In the genomic region with DNA sequence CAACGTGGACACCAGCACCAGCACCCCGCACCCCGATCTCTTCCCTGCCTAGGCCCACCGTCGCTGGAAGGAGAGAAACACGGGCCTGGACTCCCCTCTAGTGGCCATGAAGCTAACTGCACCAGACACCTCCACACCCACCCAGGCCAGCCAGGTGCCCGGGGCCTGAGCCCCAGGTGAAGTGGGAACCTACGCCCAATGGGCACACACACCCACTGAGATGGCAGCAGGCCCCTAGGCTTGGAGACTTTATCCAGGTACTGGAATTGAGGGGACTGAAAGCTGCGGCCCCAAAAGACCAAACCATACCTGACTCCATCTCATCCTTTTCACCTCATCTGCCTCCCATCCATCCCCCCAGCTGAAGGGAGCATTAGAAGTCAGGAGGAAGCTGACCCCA, we compare ENCODE assay signal across 8 cellular contexts.
DNase-seq lines count a peak whose midpoint lies in the region; ATAC-seq and TF ChIP-seq lines count a peak whose summit lies in the region.

No MANE protein-coding gene starts in this region.

- no peaks in the 10 kb centered on the region for H3K4me1 ChIP-seq in gastrocnemius medialis

- TF ChIP-seq CTCF in gastrocnemius medialis (IDR thresholded peaks at IDR 0.05 in 4 of 5, conservative IDR thresholded peaks at IDR 0.05 in 1 of 5) = peak; percentile 59 to 81 (median 73)

- in situ Hi-C loops in gastrocnemius medialis (cut with MboI; ENCODE audit: low sequenced_read_pairs in 4 of 4) = loop anchor here in 2 of 4 donors (25.0 kb wide), 2 partner anchors 479 to 1354 kb away; no protein-coding TSS in a partner anchor

- peak; percentile 69 for DNase-seq in DMS 273 (lab: John Stamatoyannopoulos, UW; ENCODE audit: unreplicated experiment)
- DNase-seq in DMS 273 treated with DMSO at 0.1 percent for 48 hours (lab: John Stamatoyannopoulos, UW) = no peak
- peak; percentile 44 for DNase-seq in HT1080 (ENCODE audit: low read depth)
- DNase-seq in RPMI7951 (ENCODE audit: low read depth) = peak; percentile 17
- DNase-seq in activated naive CD4-positive, alpha-beta T cell (lab: John Stamatoyannopoulos, UW) = peak; percentile 10 to 40 (median 24)
- DNase-seq in left cardiac atrium = peak; percentile 46
- DNase-seq in gastrocnemius medialis = no peak
- no peak for DNase-seq in NCI-H1694 (lab: John Stamatoyannopoulos, UW)

- no peak for TF ChIP-seq POLR2A in gastrocnemius medialis (IDR thresholded peaks at IDR 0.05)

- H3K36me3 ChIP-seq in gastrocnemius medialis = no peaks in the 10 kb centered on the region

- H3K27ac ChIP-seq in gastrocnemius medialis = no peak overlapping the region

- intact Hi-C loops in left cardiac atrium (cut with DNase I) = no loop called here
- intact Hi-C loops in gastrocnemius medialis (cut with DNase I; ENCODE audit: low total_unique reads) = loop anchor here (5.0 kb wide), 1 partner anchor 239 kb away; no protein-coding TSS in a partner anchor

- no peak overlapping the region for H3K4me3 ChIP-seq in gastrocnemius medialis

- ATAC-seq in left cardiac atrium = peak; percentile 68 to 69
- ATAC-seq in gastrocnemius medialis = peak; percentile 47 to 58

- peaks cover 0 to 7% (median 0%) of the 10 kb centered on the region in 3 donors for H3K27me3 ChIP-seq in gastrocnemius medialis

- no peaks in the 10 kb centered on the region for H3K9me3 ChIP-seq in gastrocnemius medialis

Comparison
In these comparisons a context has a peak if more than half of its experiments do, and no peak if none do; other contexts are left out.
1. DNase-seq: peak in DMS 273 (single experiment), HT1080 (single experiment), RPMI7951 (single experiment), activated naive CD4-positive, alpha-beta T cell (4 of 4) and left cardiac atrium (single experiment); none in DMS 273 treated with DMSO at 0.1 percent for 48 hours (single experiment), gastrocnemius medialis (0 of 2) and NCI-H1694 (single experiment).